ENCODE assay signal across 14 cellular contexts in the genomic region with DNA sequence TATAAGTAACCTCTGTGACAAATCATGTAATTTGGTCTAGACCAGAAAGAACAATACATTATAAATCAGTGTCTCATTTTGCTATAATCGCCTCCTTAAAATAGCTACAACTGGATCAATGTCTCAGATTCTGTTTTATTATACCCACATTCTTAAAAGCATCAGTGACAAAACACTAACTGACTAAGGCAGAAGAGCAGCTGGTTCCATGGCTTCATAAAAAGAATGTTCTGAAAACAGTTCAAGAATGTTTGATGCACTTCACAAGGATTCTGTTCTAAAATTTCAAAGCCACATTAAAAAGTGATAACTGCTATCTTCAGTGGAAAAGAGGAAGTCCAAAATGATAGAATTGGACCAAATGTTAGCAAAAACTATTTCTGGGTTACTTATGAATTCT.
A peak's percentile ranks its signal among the peaks of the same experiment; 100 is the strongest.
DNase-seq lines count a peak whose midpoint lies in the region; ATAC-seq and TF ChIP-seq lines count a peak whose summit lies in the region.
"Had no signal": no experiment of that assay in that cellular context is flagged by ENCODE, and none has a peak within 500 bp of the region (broad histone marks: within the 10 kb centered on the region; RNA-seq: fewer than 3 reads in every experiment).

No MANE protein-coding gene starts in this region.

- H3K27me3 Mint-ChIP-seq in mesothelial cell of epicardium (ENCODE audit: low read depth): no peaks in the 10 kb centered on the region
- H3K27me3 Mint-ChIP-seq in activated T-cell treated with anti-CD3 and anti-CD28 coated beads, Interleukin-2, amount 50 U/mL, for 24 hours: peaks cover 5% of the 10 kb centered on the region
- H3K27me3 Mint-ChIP-seq in neural progenitor cell (ENCODE audit: insufficient read depth, low read depth): no peaks in the 10 kb centered on the region

- H3F3A ChIP-seq in neural progenitor cell (ENCODE audit: low read depth): no peaks in the 10 kb centered on the region

- H3K4me1 Mint-ChIP-seq in mesothelial cell of epicardium: peaks cover 22% of the 10 kb centered on the region
- no peaks in the 10 kb centered on the region for H3K4me1 Mint-ChIP-seq in activated T-cell treated with anti-CD3 and anti-CD28 coated beads, Interleukin-2, amount 50 U/mL, for 24 hours (ENCODE audit: low read depth)
- no peaks in the 10 kb centered on the region for H3K4me1 Mint-ChIP-seq in neural progenitor cell
- H3K4me1 Mint-ChIP-seq: CD4-positive, alpha-beta memory T cell had no signal

- no peak overlapping the region for H3K9ac ChIP-seq in neural progenitor cell

- H3K9me3 Mint-ChIP-seq in mesothelial cell of epicardium (peaks cover 30% of the 10 kb centered on the region), neural progenitor cell (peaks cover 3% of the 10 kb centered on the region)
- peaks cover 10% of the 10 kb centered on the region for H3K9me3 Mint-ChIP-seq in activated T-cell treated with anti-CD3 and anti-CD28 coated beads, Interleukin-2, amount 50 U/mL, for 24 hours
- H3K9me3 Mint-ChIP-seq: HFFc6 had no signal

- no peaks in the 10 kb centered on the region for H4K20me1 ChIP-seq in neural progenitor cell (ENCODE audit: low read depth)

- TF ChIP-seq CTCF in mesothelial cell of epicardium (IDR thresholded peaks at IDR 0.05; ENCODE audit: unreplicated experiment) (no peak), neural progenitor cell (IDR thresholded peaks at IDR 0.05) (no peak)

- H3K27ac Mint-ChIP-seq in mesothelial cell of epicardium (peak overlapping the region; percentile 16), neural progenitor cell (no peak overlapping the region)
- no peak overlapping the region for H3K27ac Mint-ChIP-seq in activated T-cell treated with anti-CD3 and anti-CD28 coated beads, Interleukin-2, amount 50 U/mL, for 24 hours
- H3K27ac Mint-ChIP-seq: CD4-positive, alpha-beta memory T cell; HFFc6 had no signal

- no peak overlapping the region for H3K4me3 ChIP-seq in neural progenitor cell
- H3K4me3 ChIP-seq: A549, GM12878 had no signal

- no peak for ATAC-seq in GM19351 (IDR thresholded peaks at IDR 0.05; ENCODE audit: unreplicated experiment)
- ATAC-seq: A549, GM12878 had no signal

- H3K27me3 ChIP-seq in neural progenitor cell: no peaks in the 10 kb centered on the region
- H3K27me3 ChIP-seq: BE2C had no signal

- no peaks in the 10 kb centered on the region for H3K9me3 ChIP-seq in neural progenitor cell (ENCODE audit: low read depth)
- H3K9me3 ChIP-seq: A549, BE2C had no signal

- peak; percentile 5 for DNase-seq in astrocyte of the hippocampus (ENCODE audit: low read depth, low spot score)
- no peak for DNase-seq in mesothelial cell of epicardium (ENCODE audit: low spot score in 2 of 2, unreplicated experiment in 2 of 2)
- DNase-seq in retina: peak; percentile 30
- DNase-seq in activated T-cell treated with anti-CD3 and anti-CD28 coated beads, Interleukin-2, amount 50 U/mL, for 24 hours: no peak
- DNase-seq in neural progenitor cell (ENCODE audit: low spot score): no peak
- DNase-seq: BE2C; CD4-positive, alpha-beta memory T cell; DMS79; HCEC 1CT; HFFc6 had no signal

- H3K79me2 ChIP-seq in neural progenitor cell (ENCODE audit: low read depth): no peaks in the 10 kb centered on the region

- no peaks in the 10 kb centered on the region for H3K36me3 ChIP-seq in neural progenitor cell
- H3K36me3 ChIP-seq: BE2C had no signal

- H3K36me3 Mint-ChIP-seq in mesothelial cell of epicardium: peaks cover 16% of the 10 kb centered on the region
- H3K36me3 Mint-ChIP-seq in activated T-cell treated with anti-CD3 and anti-CD28 coated beads, Interleukin-2, amount 50 U/mL, for 24 hours (ENCODE audit: low read depth): no peaks in the 10 kb centered on the region
- no peaks in the 10 kb centered on the region for H3K36me3 Mint-ChIP-seq in neural progenitor cell
- H3K36me3 Mint-ChIP-seq: CD4-positive, alpha-beta memory T cell had no signal

- H2AFZ ChIP-seq in neural progenitor cell (replicated peaks): no peak overlapping the region

- H3K27ac ChIP-seq in neural progenitor cell: no peak overlapping the region
- H3K27ac ChIP-seq: A549, C4-2B had no signal

- H3K4me3 Mint-ChIP-seq in mesothelial cell of epicardium (no peak overlapping the region), neural progenitor cell (no peak overlapping the region)
- H3K4me3 Mint-ChIP-seq in activated T-cell treated with anti-CD3 and anti-CD28 coated beads, Interleukin-2, amount 50 U/mL, for 24 hours: no peak overlapping the region
- H3K4me3 Mint-ChIP-seq: CD4-positive, alpha-beta memory T cell; HFFc6 had no signal

- no peak overlapping the region for H3K4me2 ChIP-seq in neural progenitor cell
- H3K4me2 ChIP-seq: A549 had no signal

- H3K4me1 ChIP-seq in neural progenitor cell: no peaks in the 10 kb centered on the region
- H3K4me1 ChIP-seq: A549, BE2C had no signal

Comparison
In these comparisons a context has a peak if more than half of its experiments do, and no peak if none do; other contexts are left out.
1. DNase-seq: peak in astrocyte of the hippocampus (single experiment) and retina (single experiment); none in mesothelial cell of epicardium (0 of 2), activated T-cell treated with anti-CD3 and anti-CD28 coated beads, Interleukin-2, amount 50 U/mL, for 24 hours (single experiment) and neural progenitor cell (single experiment).